ENCODE assay signal across 29 cellular contexts in genomic region chr3:136947477-136947876, GRCh38. TPM values are rescaled to one million over a fixed set of nuclear protein-coding genes. Genes with fewer than 3 reads are reported as not detected.
DNase-seq lines count a peak whose midpoint lies in the region; ATAC-seq and TF ChIP-seq lines count a peak whose summit lies in the region.
"Had no signal": no experiment of that assay in that cellular context is flagged by ENCODE, and none has a peak within 500 bp of the region (broad histone marks: within the 10 kb centered on the region; RNA-seq: fewer than 3 reads in every experiment).

No MANE protein-coding gene starts in this region.

- no peaks in the 10 kb centered on the region for H3K27me3 ChIP-seq in CD8-positive, alpha-beta T cell (ENCODE audit: insufficient read depth, low read length)
- H3K27me3 ChIP-seq: heart right ventricle, right lobe of liver, tibial artery had no signal

- H3K9me3 ChIP-seq in CD8-positive, alpha-beta T cell (ENCODE audit: low read length), result no peaks in the 10 kb centered on the region
- H3K9me3 ChIP-seq: HAP-1, heart right ventricle, right lobe of liver, tibial artery had no signal

- no peaks in the 10 kb centered on the region for H3K9me3 Mint-ChIP-seq in CD8-positive, alpha-beta T cell
- H3K9me3 Mint-ChIP-seq in activated B cell treated with CpG ODN at 0.5 μM for 24 hours, result no peaks in the 10 kb centered on the region
- no peaks in the 10 kb centered on the region for H3K9me3 Mint-ChIP-seq in naive B cell
- H3K9me3 Mint-ChIP-seq: CD14-positive monocyte; naive thymus-derived CD4-positive, alpha-beta T cell; T-helper 1 cell treated with Interleukin-12 subunit alpha and Interleukin-12 subunit beta and Interleukin-4 antibody, amounts not matched to agents 30 μg/mL and 1 μg/mL, for 36 hours had no signal

- H3K4me1 Mint-ChIP-seq in CD8-positive, alpha-beta T cell (ENCODE audit: low read depth), result peaks cover 42% of the 10 kb centered on the region
- H3K4me1 Mint-ChIP-seq in activated B cell treated with CpG ODN at 0.5 μM for 24 hours (peaks cover 46% of the 10 kb centered on the region), naive B cell (peaks cover 31 to 49% (median 47%) of the 10 kb centered on the region in 3 donors)

- CTCF ChIA-PET in CD8-positive, alpha-beta T cell (lab: Charles Lee), result interaction anchor here (1.1 kb wide), 1 partner anchor 66 kb away, joined by 4 read pairs; no protein-coding TSS in a partner anchor
- CTCF ChIA-PET in activated B cell treated with CpG ODN at 0.5 μM for 24 hours (lab: Charles Lee), result no interaction called here

- no peaks in the 10 kb centered on the region for H3K36me3 ChIP-seq in CD8-positive, alpha-beta T cell (ENCODE audit: insufficient read depth, low read length)
- H3K36me3 ChIP-seq: HAP-1 had no signal

- intact Hi-C loops in CD8-positive, alpha-beta T cell (cut with DNase I, micrococcal nuclease), result no loop called here
- intact Hi-C loops in activated B cell treated with CpG ODN at 0.5 μM for 24 hours (cut with micrococcal nuclease), result no loop called here

- no peak for TF ChIP-seq CTCF in CD8-positive, alpha-beta T cell (IDR thresholded peaks at IDR 0.05)
- no peak for TF ChIP-seq CTCF in activated B cell treated with CpG ODN at 0.5 μM for 24 hours (IDR thresholded peaks at IDR 0.05)

- peaks cover 36% of the 10 kb centered on the region for H3K36me3 Mint-ChIP-seq in CD8-positive, alpha-beta T cell
- H3K36me3 Mint-ChIP-seq in activated B cell treated with CpG ODN at 0.5 μM for 24 hours (ENCODE audit: low read depth) (peaks cover 29% of the 10 kb centered on the region), naive B cell (peaks cover 21 to 28% of the 10 kb centered on the region in 2 donors)

- POLR2A ChIA-PET in CD8-positive, alpha-beta T cell (lab: Charles Lee), result no interaction called here
- POLR2A ChIA-PET in activated B cell treated with CpG ODN at 0.5 μM for 24 hours (lab: Charles Lee), result interaction anchor here (0.6 kb wide), 1 partner anchor 246 kb away, joined by 3 read pairs; no protein-coding TSS in a partner anchor

- no peak overlapping the region for H3K27ac ChIP-seq in CD8-positive, alpha-beta T cell (ENCODE audit: low read depth, low read length)
- H3K27ac ChIP-seq: heart right ventricle, right lobe of liver, tibial artery had no signal

- no peak for DNase-seq in CD8-positive, alpha-beta T cell
- DNase-seq in activated B cell treated with CpG ODN at 0.5 μM for 24 hours, result no peak
- DNase-seq in naive B cell, result no peak
- DNase-seq in NCI-H1105 (lab: John Stamatoyannopoulos, UW), result no peak
- DNase-seq: activated CD4-positive, alpha-beta T cell treated with anti-CD3 and anti-CD28 coated beads, Interleukin-2, amount 50 U/mL, for 48 hours; activated CD4-positive, CD25-positive, alpha-beta regulatory T cell treated with anti-CD3 and anti-CD28 coated beads, Interleukin-2, amount 50 U/mL, for 72 hours; activated naive CD4-positive, alpha-beta T cell treated with Interleukin-2 at 50 U/mL for 16 hours; amniotic stem cell; cerebellar nuclear complex; foreskin melanocyte; heart right ventricle; kidney; midbrain; naive thymus-derived CD4-positive, alpha-beta T cell; NCI-H1436; NCI-H2081 treated with DMSO at 0.1 percent for 48 hours; nucleus accumbens; right lobe of liver; stimulated activated CD8-positive, alpha-beta memory T cell treated with anti-CD3 and anti-CD28 coated beads, Interleukin-4, amount 100 ng/mL, for 48 hours; tibial artery had no signal

- H3K27me3 Mint-ChIP-seq in CD8-positive, alpha-beta T cell (ENCODE audit: low read depth), result no peaks in the 10 kb centered on the region
- H3K27me3 Mint-ChIP-seq in activated B cell treated with CpG ODN at 0.5 μM for 24 hours (no peaks in the 10 kb centered on the region), naive B cell (no peaks in the 10 kb centered on the region)
- H3K27me3 Mint-ChIP-seq: brain; naive thymus-derived CD4-positive, alpha-beta T cell; progenitor cell of endocrine pancreas had no signal

- ATAC-seq in CD8-positive, alpha-beta T cell, result no peak
- peak; percentile 59 for ATAC-seq in GM18907 (IDR thresholded peaks at IDR 0.05; ENCODE audit: unreplicated experiment)
- no peak for ATAC-seq in activated B cell treated with CpG ODN at 0.5 μM for 24 hours (ENCODE audit: low read depth)
- ATAC-seq in naive B cell (ENCODE audit: low read depth in 2 of 2), result no peak
- ATAC-seq in GM21447 (IDR thresholded peaks at IDR 0.05; ENCODE audit: unreplicated experiment), result no peak
- ATAC-seq in GM21381 (IDR thresholded peaks at IDR 0.05; ENCODE audit: unreplicated experiment), result no peak
- ATAC-seq: heart right ventricle; naive thymus-derived CD4-positive, alpha-beta T cell had no signal

- no peak overlapping the region for H3K4me3 Mint-ChIP-seq in CD8-positive, alpha-beta T cell
- H3K4me3 Mint-ChIP-seq in activated B cell treated with CpG ODN at 0.5 μM for 24 hours (no peak overlapping the region), naive B cell (peak overlapping the region in 1 of 8 donors; percentile 27)
- H3K4me3 Mint-ChIP-seq: brain; CD14-positive monocyte; naive thymus-derived CD4-positive, alpha-beta T cell; T-helper 1 cell treated with Interleukin-12 subunit alpha and Interleukin-12 subunit beta and Interleukin-4 antibody, amounts not matched to agents 30 μg/mL and 1 μg/mL, for 36 hours had no signal

- H3K4me3 ChIP-seq in CD8-positive, alpha-beta T cell (ENCODE audit: low read depth, low read length), result no peak overlapping the region
- H3K4me3 ChIP-seq: HAP-1, heart right ventricle, right lobe of liver, SK-N-MC, tibial artery had no signal

- H3K27ac Mint-ChIP-seq in CD8-positive, alpha-beta T cell, result peak overlapping the region; percentile 58
- peak overlapping the region; percentile 13 for H3K27ac Mint-ChIP-seq in activated B cell treated with CpG ODN at 0.5 μM for 24 hours
- peak overlapping the region in 5 of 6 donors; percentile 61 to 96 (median 81) for H3K27ac Mint-ChIP-seq in naive B cell
- H3K27ac Mint-ChIP-seq: brain; progenitor cell of endocrine pancreas; T-helper 1 cell treated with Interleukin-12 subunit alpha and Interleukin-12 subunit beta and Interleukin-4 antibody, amounts not matched to agents 30 μg/mL and 1 μg/mL, for 36 hours had no signal

- H3K4me1 ChIP-seq in CD8-positive, alpha-beta T cell (ENCODE audit: insufficient read depth, low read length), result no peaks in the 10 kb centered on the region
- H3K4me1 ChIP-seq: HAP-1 had no signal

RNA-seq across cellular contexts. Expression of gene IL20RB, which starts 10.3 kb away (rescaled TPM):
- total RNA-seq in CD8-positive, alpha-beta T cell, result 1 to 10 TPM; 1.2 to 1.5 TPM
- total RNA-seq in activated B cell treated with CpG ODN at 0.5 μM for 24 hours, result 0.98 and 1.5 TPM in 2 replicates
- polyA plus RNA-seq in naive B cell (ENCODE audit: low read depth in 6 of 6), result under 1 TPM in 1 of 6 donors, not detected in 5; 0.31 TPM

Comparison
In these comparisons a context has a peak if more than half of its experiments do, and no peak if none do; other contexts are left out.
1. H3K27ac Mint-ChIP-seq: peak in every context shown above with its lines; median percentile 81 in naive B cell; 58 in CD8-positive, alpha-beta T cell; 13 in activated B cell treated with CpG ODN at 0.5 μM for 24 hours.